13 cellular contexts compared by ENCODE assay signal in the genomic region with DNA sequence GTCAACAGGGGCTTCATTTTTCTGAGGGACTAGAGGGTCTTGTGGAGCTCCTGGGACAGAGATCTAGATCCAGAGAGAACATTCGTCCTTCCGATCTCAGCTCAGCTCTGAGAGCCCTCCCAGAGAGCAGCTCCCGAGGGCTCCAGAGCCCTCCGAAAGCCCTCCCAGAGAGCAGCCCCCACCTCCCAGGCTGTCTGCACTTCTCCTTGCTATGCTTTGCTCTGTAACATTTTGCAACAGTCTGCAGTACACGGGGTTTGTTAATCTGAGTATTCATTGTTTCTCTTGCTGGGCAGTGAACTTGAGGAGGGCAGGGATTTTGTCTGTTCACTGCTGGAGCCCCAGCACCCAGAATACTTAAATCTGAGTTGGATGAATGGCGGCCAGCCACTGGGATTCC. TPM values are rescaled to one million over a fixed set of nuclear protein-coding genes. Genes with fewer than 3 reads are reported as not detected.
A peak's percentile ranks its signal among the peaks of the same experiment; 100 is the strongest.
DNase-seq lines count a peak whose midpoint lies in the region; ATAC-seq and TF ChIP-seq lines count a peak whose summit lies in the region.
"Had no signal": no experiment of that assay in that cellular context is flagged by ENCODE, and none has a peak within 500 bp of the region (broad histone marks: within the 10 kb centered on the region; RNA-seq: fewer than 3 reads in every experiment).

No MANE protein-coding gene starts in this region.

- H3K4me1 ChIP-seq in right lobe of liver, result peaks cover 0 to 22% (median 2%) of the 10 kb centered on the region in 4 donors
- H3K4me1 ChIP-seq in testis, result peaks cover 51% of the 10 kb centered on the region

- 13% methylated on average over 1 of the region's 6 CpGs for WGBS in right lobe of liver (ENCODE audit: insufficient coverage, low coverage, low lambda C conversion rate, missing lambda C conversion rate)
- 35 to 40% methylated on average over 6 of the region's 6 CpGs for WGBS in testis, 2 donors

- H3K9me3 Mint-ChIP-seq in activated naive CD4-positive, alpha-beta T cell treated with anti-CD3 and anti-CD28 coated beads, Interleukin-2, amount 50 U/mL, for 24 hours, result no peaks in the 10 kb centered on the region
- no peaks in the 10 kb centered on the region for H3K9me3 Mint-ChIP-seq in activated naive CD4-positive, alpha-beta T cell treated with anti-CD3 and anti-CD28 coated beads, Interleukin-2, amount 10 ng/mL, durations not matched to agents 7 days and 5 days
- H3K9me3 Mint-ChIP-seq in activated B cell treated with CpG ODN at 0.5 μM for 24 hours, result no peaks in the 10 kb centered on the region
- H3K9me3 Mint-ChIP-seq in nephron progenitor cell, result no peaks in the 10 kb centered on the region

- intact Hi-C loops in activated B cell treated with CpG ODN at 0.5 μM for 24 hours (cut with micrococcal nuclease), result no loop called here
- intact Hi-C loops in right lobe of liver (cut with DNase I), result no loop called here
- intact Hi-C loops in testis (cut with DNase I; ENCODE audit: low total_unique reads), result no loop called here

- H3K27ac ChIP-seq in right lobe of liver (peak overlapping the region; percentile 14 to 88 (median 24)), testis (peak overlapping the region; percentile 94 to 96)
- H3K27ac ChIP-seq: SJSA1 had no signal

- TF ChIP-seq POLR2A in right lobe of liver (IDR thresholded peaks at IDR 0.05), result no peak
- TF ChIP-seq POLR2A in testis (IDR thresholded peaks at IDR 0.05), result no peak

- no peak for ATAC-seq in activated B cell treated with CpG ODN at 0.5 μM for 24 hours (ENCODE audit: low read depth)
- no peak for ATAC-seq in right lobe of liver
- no peak for ATAC-seq in HG03432 (IDR thresholded peaks at IDR 0.05; ENCODE audit: unreplicated experiment)
- ATAC-seq: heart right ventricle had no signal

- no peak for DNase-seq in activated naive CD4-positive, alpha-beta T cell treated with anti-CD3 and anti-CD28 coated beads, Interleukin-2, amount 10 ng/mL, durations not matched to agents 7 days and 5 days
- DNase-seq in activated B cell treated with CpG ODN at 0.5 μM for 24 hours (no peak), right lobe of liver (no peak), testis (peak; percentile 80), nephron progenitor cell (no peak), NCI-H146 (lab: John Stamatoyannopoulos, UW) (no peak)
- DNase-seq: heart right ventricle, NCI-H1417 treated with DMSO at 0.1 percent for 48 hours, retina had no signal

- H3K27me3 ChIP-seq in right lobe of liver, result no peaks in the 10 kb centered on the region
- H3K27me3 ChIP-seq in testis, result no peaks in the 10 kb centered on the region
- H3K27me3 ChIP-seq: heart right ventricle had no signal

- H3K36me3 Mint-ChIP-seq in activated naive CD4-positive, alpha-beta T cell treated with anti-CD3 and anti-CD28 coated beads, Interleukin-2, amount 50 U/mL, for 24 hours, result no peaks in the 10 kb centered on the region
- peaks cover 12% of the 10 kb centered on the region for H3K36me3 Mint-ChIP-seq in activated naive CD4-positive, alpha-beta T cell treated with anti-CD3 and anti-CD28 coated beads, Interleukin-2, amount 10 ng/mL, durations not matched to agents 7 days and 5 days
- H3K36me3 Mint-ChIP-seq in activated B cell treated with CpG ODN at 0.5 μM for 24 hours (ENCODE audit: low read depth) (peaks cover 18% of the 10 kb centered on the region), nephron progenitor cell (ENCODE audit: low read depth) (peaks cover 26% of the 10 kb centered on the region)

- H3K4me1 Mint-ChIP-seq in activated naive CD4-positive, alpha-beta T cell treated with anti-CD3 and anti-CD28 coated beads, Interleukin-2, amount 50 U/mL, for 24 hours, result peaks cover 24% of the 10 kb centered on the region
- H3K4me1 Mint-ChIP-seq in activated naive CD4-positive, alpha-beta T cell treated with anti-CD3 and anti-CD28 coated beads, Interleukin-2, amount 10 ng/mL, durations not matched to agents 7 days and 5 days, result peaks cover 40% of the 10 kb centered on the region
- H3K4me1 Mint-ChIP-seq in activated B cell treated with CpG ODN at 0.5 μM for 24 hours (peaks cover 43% of the 10 kb centered on the region), nephron progenitor cell (peaks cover 30% of the 10 kb centered on the region)

- POLR2A ChIA-PET in activated B cell treated with CpG ODN at 0.5 μM for 24 hours (lab: Charles Lee), result interaction anchor here (0.6 to 5.9 kb wide), 5 partner anchors 15 to 338 kb away, joined by 3 to 104 read pairs (median 78); a partner anchor contains a TSS

- CTCF ChIA-PET in activated naive CD4-positive, alpha-beta T cell treated with anti-CD3 and anti-CD28 coated beads, Interleukin-2, amount 10 ng/mL, durations not matched to agents 7 days and 5 days (lab: Charles Lee), result interaction anchor here (1.0 to 6.3 kb wide), 4 partner anchors 19 to 71 kb away, joined by 3 to 48 read pairs (median 8); no protein-coding TSS in a partner anchor
- CTCF ChIA-PET in activated B cell treated with CpG ODN at 0.5 μM for 24 hours (lab: Charles Lee), result interaction anchor here (1.1 to 1.7 kb wide), 2 partner anchors 32 to 70 kb away, joined by 3 to 6 read pairs; no protein-coding TSS in a partner anchor

- H3K9me3 ChIP-seq in right lobe of liver (no peaks in the 10 kb centered on the region), testis (no peaks in the 10 kb centered on the region)
- H3K9me3 ChIP-seq: heart right ventricle, SJSA1 had no signal

- H3K36me3 ChIP-seq in right lobe of liver, result peaks cover 0 to 11% (median 0%) of the 10 kb centered on the region in 4 donors
- no peaks in the 10 kb centered on the region for H3K36me3 ChIP-seq in testis (ENCODE audit: low read depth, missing control alignments)
- H3K36me3 ChIP-seq: SJSA1 had no signal

- H3K27me3 Mint-ChIP-seq in activated naive CD4-positive, alpha-beta T cell treated with anti-CD3 and anti-CD28 coated beads, Interleukin-2, amount 50 U/mL, for 24 hours, result no peaks in the 10 kb centered on the region
- H3K27me3 Mint-ChIP-seq in activated naive CD4-positive, alpha-beta T cell treated with anti-CD3 and anti-CD28 coated beads, Interleukin-2, amount 10 ng/mL, durations not matched to agents 7 days and 5 days, result no peaks in the 10 kb centered on the region
- H3K27me3 Mint-ChIP-seq in activated B cell treated with CpG ODN at 0.5 μM for 24 hours, result peaks cover 3% of the 10 kb centered on the region
- H3K27me3 Mint-ChIP-seq in nephron progenitor cell (ENCODE audit: low read depth, poor library complexity), result no peaks in the 10 kb centered on the region

- TF ChIP-seq CTCF in activated B cell treated with CpG ODN at 0.5 μM for 24 hours (IDR thresholded peaks at IDR 0.05), result no peak
- no peak for TF ChIP-seq CTCF in right lobe of liver (IDR thresholded peaks at IDR 0.05)
- no peak for TF ChIP-seq CTCF in testis (IDR thresholded peaks at IDR 0.05)
- no peak for TF ChIP-seq CTCF in nephron progenitor cell (IDR thresholded peaks at IDR 0.05)

- H3K4me3 ChIP-seq in right lobe of liver (no peak overlapping the region), testis (no peak overlapping the region)
- H3K4me3 ChIP-seq: SJSA1 had no signal

- H3K4me3 Mint-ChIP-seq in activated naive CD4-positive, alpha-beta T cell treated with anti-CD3 and anti-CD28 coated beads, Interleukin-2, amount 50 U/mL, for 24 hours, result peak overlapping the region; percentile 33
- H3K4me3 Mint-ChIP-seq in activated naive CD4-positive, alpha-beta T cell treated with anti-CD3 and anti-CD28 coated beads, Interleukin-2, amount 10 ng/mL, durations not matched to agents 7 days and 5 days, result no peak overlapping the region
- H3K4me3 Mint-ChIP-seq in activated B cell treated with CpG ODN at 0.5 μM for 24 hours (no peak overlapping the region), nephron progenitor cell (no peak overlapping the region)

- H3K27ac Mint-ChIP-seq in activated naive CD4-positive, alpha-beta T cell treated with anti-CD3 and anti-CD28 coated beads, Interleukin-2, amount 50 U/mL, for 24 hours, result no peak overlapping the region
- no peak overlapping the region for H3K27ac Mint-ChIP-seq in activated naive CD4-positive, alpha-beta T cell treated with anti-CD3 and anti-CD28 coated beads, Interleukin-2, amount 10 ng/mL, durations not matched to agents 7 days and 5 days
- H3K27ac Mint-ChIP-seq in activated B cell treated with CpG ODN at 0.5 μM for 24 hours, result peak overlapping the region; percentile 66
- H3K27ac Mint-ChIP-seq in nephron progenitor cell, result no peak overlapping the region

RNA-seq across cellular contexts. Expression of a gene that starts 2.6 kb away (rescaled TPM):
- 102 and 126 TPM in 2 replicates for total RNA-seq in activated B cell treated with CpG ODN at 0.5 μM for 24 hours
- 10 to 100 TPM; 18.4 to 27.3 (median 24.1) TPM for total RNA-seq in right lobe of liver
- 100 to 1,000 TPM; 274 to 359 TPM for total RNA-seq in testis
- 354 TPM for polyA plus RNA-seq in testis (ENCODE audit: insufficient read depth, low read depth, low replicate concordance)

RNA-seq across cellular contexts. Expression of a gene that starts 28.3 kb away (rescaled TPM):
- total RNA-seq in activated B cell treated with CpG ODN at 0.5 μM for 24 hours (87.9 and 88.4 TPM in 2 replicates), right lobe of liver (1 to 10 TPM; 1.6 to 4.8 (median 2.8) TPM), testis (10 to 100 TPM; 15.7 to 23.6 TPM)
- 11.9 TPM for polyA plus RNA-seq in testis (ENCODE audit: insufficient read depth, low read depth, low replicate concordance)

RNA-seq across cellular contexts. Expression of a gene that starts 31.3 kb away (rescaled TPM):
- not detected in 2 replicates for total RNA-seq in activated B cell treated with CpG ODN at 0.5 μM for 24 hours
- total RNA-seq in right lobe of liver, result under 1 TPM in 1 of 6 experiments, not detected in 5; 0.64 TPM
- not detected for total RNA-seq in testis
- 8.1 TPM for polyA plus RNA-seq in testis (ENCODE audit: insufficient read depth, low read depth, low replicate concordance)
- total RNA-seq: kidney epithelial cell, SJSA1 had no signal
- polyA plus RNA-seq: heart right ventricle had no signal

RNA-seq across cellular contexts. Expression of a gene that starts 47.3 kb away (rescaled TPM):
- 17.7 and 22.6 TPM in 2 replicates for total RNA-seq in activated B cell treated with CpG ODN at 0.5 μM for 24 hours
- 10 to 100 TPM; 15.7 to 63.4 (median 34.4) TPM for total RNA-seq in right lobe of liver
- 100 to 1,000 TPM in 1 of 2 donors, 10 to 100 TPM in 1; 95.7 to 117 TPM for total RNA-seq in testis
- 51.9 TPM for polyA plus RNA-seq in testis (ENCODE audit: insufficient read depth, low read depth, low replicate concordance)

RNA-seq across cellular contexts. Expression of a gene that starts 50.9 kb away (rescaled TPM):
- total RNA-seq in activated B cell treated with CpG ODN at 0.5 μM for 24 hours (not detected in 2 replicates), right lobe of liver (100 to 1,000 TPM in 1 of 6 experiments, 10 to 100 TPM in 5; 29.2 to 117 (median 68.0) TPM), testis (10 to 100 TPM; 73.9 to 87.4 TPM)
- 49.0 TPM for polyA plus RNA-seq in testis (ENCODE audit: insufficient read depth, low read depth, low replicate concordance)
